In genomic region chr6:30754631-30755030, GRCh38 we compare ENCODE assay signal across 14 cellular contexts.
DNase-seq lines count a peak whose midpoint lies in the region; ATAC-seq and TF ChIP-seq lines count a peak whose summit lies in the region.
"Had no signal": no experiment of that assay in that cellular context is flagged by ENCODE, and none has a peak within 500 bp of the region (broad histone marks: within the 10 kb centered on the region; RNA-seq: fewer than 3 reads in every experiment).

No MANE protein-coding gene starts in this region.

- H3K4me3 ChIP-seq in ACC112 (ENCODE audit: low read depth, low read length) (no peak overlapping the region), brain microvascular endothelial cell (ENCODE audit: low read depth, low read length) (no peak overlapping the region)
- H3K4me3 ChIP-seq: pancreas had no signal

- peak; percentile 90 for DNase-seq in HCEC 1CT
- DNase-seq in brain microvascular endothelial cell = no peak
- DNase-seq in iris pigment epithelial cell (ENCODE audit: low read depth) = peak; percentile 57
- DNase-seq in effector CD8-positive, alpha-beta T cell (lab: John Stamatoyannopoulos, UW) = no peak
- no peak for DNase-seq in NCI-H526 (lab: John Stamatoyannopoulos, UW)
- DNase-seq in NCI-H446 treated with DMSO at 0.1 percent for 48 hours (lab: John Stamatoyannopoulos, UW) = no peak
- DNase-seq: activated CD4-positive, alpha-beta memory T cell treated with anti-CD3 and anti-CD28 coated beads for 36 hours; activated T-cell treated with anti-CD3 and anti-CD28 coated beads, Interleukin-2, amount 50 U/mL, for 4 hours; GF-D8; NCI-H774; pancreas; stimulated activated CD4-positive, alpha-beta T cell treated with anti-CD3 and anti-CD28 coated beads, Interleukin-4, amount 100 ng/mL, for 24 hours had no signal

- H2AFZ ChIP-seq in ACC112 (ENCODE audit: low read length, unreplicated experiment) = no peak overlapping the region

- H3K36me3 ChIP-seq in ACC112 (ENCODE audit: insufficient read depth, low read length) (no peaks in the 10 kb centered on the region), brain microvascular endothelial cell (replicated peaks) (no peaks in the 10 kb centered on the region)
- H3K36me3 ChIP-seq: pancreas had no signal

- peak overlapping the region; percentile 100 for H3K27ac ChIP-seq in ACC112 (ENCODE audit: low read depth, low read length)
- peak overlapping the region; percentile 99 for H3K27ac ChIP-seq in brain microvascular endothelial cell
- H3K27ac ChIP-seq: pancreas had no signal

- no peaks in the 10 kb centered on the region for H3K27me3 ChIP-seq in ACC112 (ENCODE audit: insufficient read depth, low read length)
- no peaks in the 10 kb centered on the region for H3K27me3 ChIP-seq in brain microvascular endothelial cell (replicated peaks)
- H3K27me3 ChIP-seq: pancreas had no signal

- H3K4me1 ChIP-seq in ACC112 (ENCODE audit: control insufficient read depth, insufficient read depth, low read length, unreplicated experiment) = peaks cover 70% of the 10 kb centered on the region

- TF ChIP-seq CTCF in brain microvascular endothelial cell (IDR thresholded peaks at IDR 0.05; ENCODE audit: low read depth, low read length, missing control alignments) = no peak

- no peak for ATAC-seq in GM18867 (IDR thresholded peaks at IDR 0.05; ENCODE audit: unreplicated experiment)
- ATAC-seq: activated T-cell treated with anti-CD3 and anti-CD28 coated beads, Interleukin-2, amount 50 U/mL, for 4 hours; pancreas had no signal

- in situ Hi-C loops in brain microvascular endothelial cell (cut with HindIII; ENCODE audit: low pct_ligation_motif_present, low sequenced_read_pairs) = no loop called here

- H3K79me2 ChIP-seq in ACC112 (ENCODE audit: control insufficient read depth, insufficient read depth, low read length, unreplicated experiment) = no peaks in the 10 kb centered on the region

Comparison
In these comparisons a context has a peak if more than half of its experiments do, and no peak if none do; other contexts are left out.
1. DNase-seq: peak in HCEC 1CT (single experiment) and iris pigment epithelial cell (single experiment); none in brain microvascular endothelial cell (single experiment), effector CD8-positive, alpha-beta T cell (single experiment), NCI-H526 (0 of 2) and NCI-H446 treated with DMSO at 0.1 percent for 48 hours (single experiment).